In the genomic region with DNA sequence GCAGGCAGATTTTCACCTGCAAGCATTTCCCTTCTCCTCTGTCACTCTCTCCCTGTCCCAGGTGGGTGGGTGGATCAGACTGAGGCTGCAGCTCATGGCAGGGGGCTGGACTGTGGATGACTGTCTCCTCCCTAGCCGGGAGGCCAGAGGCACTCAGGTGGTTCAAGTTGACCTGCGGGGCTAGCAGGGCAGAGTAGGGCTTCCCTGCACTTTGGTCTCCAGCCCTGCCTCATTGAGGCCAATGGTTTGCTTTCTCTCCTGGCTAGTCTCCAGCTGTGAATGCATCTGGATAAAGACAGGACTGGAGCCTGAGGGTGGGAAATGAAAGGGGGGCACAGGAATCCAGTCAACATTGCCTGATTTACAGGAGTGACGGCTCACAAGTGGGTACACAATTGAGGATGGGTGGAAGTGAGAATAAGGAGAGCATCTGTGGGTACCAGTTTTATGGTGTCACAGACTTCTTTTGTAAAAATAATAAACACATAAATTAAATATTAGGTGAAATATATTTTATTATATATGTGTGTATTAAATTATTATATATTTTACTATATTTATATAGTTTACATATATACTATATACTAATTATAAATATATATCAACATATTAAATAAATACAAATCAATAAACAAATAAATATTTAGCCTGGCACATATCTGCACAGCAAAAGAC, we compare ENCODE assay signal across 1 cellular context.
TF ChIP-seq lines count a peak whose summit lies in the region.

No MANE protein-coding gene starts in this region.

TF ChIP-seq in HepG2, 621 proteins besides CTCF, POLR2A, EP300 and RAD21 (continued from another document and continues in another):
- TF ChIP-seq, protein P1, sequence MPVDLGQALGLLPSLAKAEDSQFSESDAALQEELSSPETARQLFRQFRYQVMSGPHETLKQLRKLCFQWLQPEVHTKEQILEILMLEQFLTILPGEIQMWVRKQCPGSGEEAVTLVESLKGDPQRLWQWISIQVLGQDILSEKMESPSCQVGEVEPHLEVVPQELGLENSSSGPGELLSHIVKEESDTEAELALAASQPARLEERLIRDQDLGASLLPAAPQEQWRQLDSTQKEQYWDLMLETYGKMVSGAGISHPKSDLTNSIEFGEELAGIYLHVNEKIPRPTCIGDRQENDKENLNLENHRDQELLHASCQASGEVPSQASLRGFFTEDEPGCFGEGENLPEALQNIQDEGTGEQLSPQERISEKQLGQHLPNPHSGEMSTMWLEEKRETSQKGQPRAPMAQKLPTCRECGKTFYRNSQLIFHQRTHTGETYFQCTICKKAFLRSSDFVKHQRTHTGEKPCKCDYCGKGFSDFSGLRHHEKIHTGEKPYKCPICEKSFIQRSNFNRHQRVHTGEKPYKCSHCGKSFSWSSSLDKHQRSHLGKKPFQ (CRISPR knock-in tag; IDR thresholded peaks at IDR 0.05; ENCODE audit: insufficient replicate concordance): no peak
- TF ChIP-seq NFE2L1 (CRISPR knock-in tag; IDR thresholded peaks at IDR 0.05; ENCODE audit: borderline replicate concordance): no peak
- TF ChIP-seq, protein P2, sequence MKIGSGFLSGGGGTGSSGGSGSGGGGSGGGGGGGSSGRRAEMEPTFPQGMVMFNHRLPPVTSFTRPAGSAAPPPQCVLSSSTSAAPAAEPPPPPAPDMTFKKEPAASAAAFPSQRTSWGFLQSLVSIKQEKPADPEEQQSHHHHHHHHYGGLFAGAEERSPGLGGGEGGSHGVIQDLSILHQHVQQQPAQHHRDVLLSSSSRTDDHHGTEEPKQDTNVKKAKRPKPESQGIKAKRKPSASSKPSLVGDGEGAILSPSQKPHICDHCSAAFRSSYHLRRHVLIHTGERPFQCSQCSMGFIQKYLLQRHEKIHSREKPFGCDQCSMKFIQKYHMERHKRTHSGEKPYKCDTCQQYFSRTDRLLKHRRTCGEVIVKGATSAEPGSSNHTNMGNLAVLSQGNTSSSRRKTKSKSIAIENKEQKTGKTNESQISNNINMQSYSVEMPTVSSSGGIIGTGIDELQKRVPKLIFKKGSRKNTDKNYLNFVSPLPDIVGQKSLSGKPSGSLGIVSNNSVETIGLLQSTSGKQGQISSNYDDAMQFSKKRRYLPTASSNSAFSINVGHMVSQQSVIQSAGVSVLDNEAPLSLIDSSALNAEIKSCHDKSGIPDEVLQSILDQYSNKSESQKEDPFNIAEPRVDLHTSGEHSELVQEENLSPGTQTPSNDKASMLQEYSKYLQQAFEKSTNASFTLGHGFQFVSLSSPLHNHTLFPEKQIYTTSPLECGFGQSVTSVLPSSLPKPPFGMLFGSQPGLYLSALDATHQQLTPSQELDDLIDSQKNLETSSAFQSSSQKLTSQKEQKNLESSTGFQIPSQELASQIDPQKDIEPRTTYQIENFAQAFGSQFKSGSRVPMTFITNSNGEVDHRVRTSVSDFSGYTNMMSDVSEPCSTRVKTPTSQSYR (CRISPR knock-in tag; IDR thresholded peaks at IDR 0.05; ENCODE audit: borderline replicate concordance): no peak
- peak; percentile 44; the same call in 1 of the 2 replicates for TF ChIP-seq SOX5 (CRISPR knock-in tag; IDR thresholded peaks at IDR 0.05; ENCODE audit: borderline replicate concordance)
- TF ChIP-seq, protein P3, sequence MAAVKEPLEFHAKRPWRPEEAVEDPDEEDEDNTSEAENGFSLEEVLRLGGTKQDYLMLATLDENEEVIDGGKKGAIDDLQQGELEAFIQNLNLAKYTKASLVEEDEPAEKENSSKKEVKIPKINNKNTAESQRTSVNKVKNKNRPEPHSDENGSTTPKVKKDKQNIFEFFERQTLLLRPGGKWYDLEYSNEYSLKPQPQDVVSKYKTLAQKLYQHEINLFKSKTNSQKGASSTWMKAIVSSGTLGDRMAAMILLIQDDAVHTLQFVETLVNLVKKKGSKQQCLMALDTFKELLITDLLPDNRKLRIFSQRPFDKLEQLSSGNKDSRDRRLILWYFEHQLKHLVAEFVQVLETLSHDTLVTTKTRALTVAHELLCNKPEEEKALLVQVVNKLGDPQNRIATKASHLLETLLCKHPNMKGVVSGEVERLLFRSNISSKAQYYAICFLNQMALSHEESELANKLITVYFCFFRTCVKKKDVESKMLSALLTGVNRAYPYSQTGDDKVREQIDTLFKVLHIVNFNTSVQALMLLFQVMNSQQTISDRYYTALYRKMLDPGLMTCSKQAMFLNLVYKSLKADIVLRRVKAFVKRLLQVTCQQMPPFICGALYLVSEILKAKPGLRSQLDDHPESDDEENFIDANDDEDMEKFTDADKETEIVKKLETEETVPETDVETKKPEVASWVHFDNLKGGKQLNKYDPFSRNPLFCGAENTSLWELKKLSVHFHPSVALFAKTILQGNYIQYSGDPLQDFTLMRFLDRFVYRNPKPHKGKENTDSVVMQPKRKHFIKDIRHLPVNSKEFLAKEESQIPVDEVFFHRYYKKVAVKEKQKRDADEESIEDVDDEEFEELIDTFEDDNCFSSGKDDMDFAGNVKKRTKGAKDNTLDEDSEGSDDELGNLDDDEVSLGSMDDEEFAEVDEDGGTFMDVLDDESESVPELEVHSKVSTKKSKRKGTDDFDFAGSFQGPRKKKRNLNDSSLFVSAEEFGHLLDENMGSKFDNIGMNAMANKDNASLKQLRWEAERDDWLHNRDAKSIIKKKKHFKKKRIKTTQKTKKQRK (IDR thresholded peaks at IDR 0.05; ENCODE audit: low read length): no peak
- no peak for TF ChIP-seq ZNF513 (CRISPR knock-in tag; conservative IDR thresholded peaks at IDR 0.05)
- TF ChIP-seq ZNF766 (CRISPR knock-in tag; IDR thresholded peaks at IDR 0.05; ENCODE audit: borderline replicate concordance): no peak
- TF ChIP-seq, protein P4, sequence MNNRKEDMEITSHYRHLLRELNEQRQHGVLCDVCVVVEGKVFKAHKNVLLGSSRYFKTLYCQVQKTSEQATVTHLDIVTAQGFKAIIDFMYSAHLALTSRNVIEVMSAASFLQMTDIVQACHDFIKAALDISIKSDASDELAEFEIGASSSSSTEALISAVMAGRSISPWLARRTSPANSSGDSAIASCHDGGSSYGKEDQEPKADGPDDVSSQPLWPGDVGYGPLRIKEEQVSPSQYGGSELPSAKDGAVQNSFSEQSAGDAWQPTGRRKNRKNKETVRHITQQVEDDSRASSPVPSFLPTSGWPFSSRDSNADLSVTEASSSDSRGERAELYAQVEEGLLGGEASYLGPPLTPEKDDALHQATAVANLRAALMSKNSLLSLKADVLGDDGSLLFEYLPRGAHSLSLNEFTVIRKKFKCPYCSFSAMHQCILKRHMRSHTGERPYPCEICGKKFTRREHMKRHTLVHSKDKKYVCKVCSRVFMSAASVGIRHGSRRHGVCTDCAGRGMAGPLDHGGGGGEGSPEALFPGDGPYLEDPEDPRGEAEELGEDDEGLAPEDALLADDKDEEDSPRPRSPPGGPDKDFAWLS (CRISPR knock-in tag; IDR thresholded peaks at IDR 0.05; ENCODE audit: borderline replicate concordance): no peak
- TF ChIP-seq SATB2 (CRISPR knock-in tag; IDR thresholded peaks at IDR 0.05): no peak
- TF ChIP-seq SP140L (CRISPR knock-in tag; IDR thresholded peaks at IDR 0.05; ENCODE audit: borderline replicate concordance): no peak
- TF ChIP-seq, protein P5, sequence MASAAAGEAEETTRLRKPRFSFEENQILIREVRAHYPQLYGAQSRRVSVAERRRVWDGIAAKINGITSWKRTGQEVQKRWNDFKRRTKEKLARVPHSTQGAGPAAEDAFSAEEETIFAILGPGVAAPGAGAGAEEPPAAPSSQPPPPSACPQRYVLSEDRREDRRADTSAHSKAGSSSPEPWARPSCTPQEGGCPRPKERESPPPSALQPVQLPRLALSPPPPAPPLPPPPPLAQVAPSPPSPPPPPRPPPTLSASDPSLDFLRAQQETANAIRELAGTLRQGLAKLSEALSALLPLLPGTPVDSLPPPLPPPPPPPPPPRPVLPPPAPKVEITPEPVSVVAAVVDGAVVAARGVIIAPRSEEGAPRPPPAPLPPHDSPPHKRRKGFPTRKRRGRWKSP (CRISPR knock-in tag; IDR thresholded peaks at IDR 0.05): no peak
- no peak for TF ChIP-seq ZNF549 (CRISPR knock-in tag; IDR thresholded peaks at IDR 0.05)
- no peak for TF ChIP-seq ZBED4 (CRISPR knock-in tag; IDR thresholded peaks at IDR 0.05; ENCODE audit: borderline replicate concordance)
- peak; percentile 84 for TF ChIP-seq HDAC2 (CRISPR knock-in tag; IDR thresholded peaks at IDR 0.05)
- no peak for TF ChIP-seq JARID2 (CRISPR knock-in tag; IDR thresholded peaks at IDR 0.05; ENCODE audit: insufficient replicate concordance)
- TF ChIP-seq POLR2G (IDR thresholded peaks at IDR 0.05; ENCODE audit: low read depth, low read length): no peak
- TF ChIP-seq ZNF225 (CRISPR knock-in tag; IDR thresholded peaks at IDR 0.05): no peak
- no peak for TF ChIP-seq ZNF33A (CRISPR knock-in tag; IDR thresholded peaks at IDR 0.05; ENCODE audit: borderline replicate concordance)
- no peak for TF ChIP-seq ETV6 (CRISPR knock-in tag; conservative IDR thresholded peaks at IDR 0.05)
- no peak for TF ChIP-seq FUBP1 (CRISPR knock-in tag; IDR thresholded peaks at IDR 0.05; ENCODE audit: borderline replicate concordance)
- TF ChIP-seq, protein P6, sequence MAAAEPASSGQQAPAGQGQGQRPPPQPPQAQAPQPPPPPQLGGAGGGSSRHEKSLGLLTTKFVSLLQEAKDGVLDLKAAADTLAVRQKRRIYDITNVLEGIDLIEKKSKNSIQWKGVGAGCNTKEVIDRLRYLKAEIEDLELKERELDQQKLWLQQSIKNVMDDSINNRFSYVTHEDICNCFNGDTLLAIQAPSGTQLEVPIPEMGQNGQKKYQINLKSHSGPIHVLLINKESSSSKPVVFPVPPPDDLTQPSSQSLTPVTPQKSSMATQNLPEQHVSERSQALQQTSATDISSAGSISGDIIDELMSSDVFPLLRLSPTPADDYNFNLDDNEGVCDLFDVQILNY (CRISPR knock-in tag; conservative IDR thresholded peaks at IDR 0.05): no peak
- no peak for TF ChIP-seq XBP1 (CRISPR knock-in tag; IDR thresholded peaks at IDR 0.05)
- peak; percentile 70; the same call in 1 of the 2 replicates for TF ChIP-seq ZNF331 (CRISPR knock-in tag; IDR thresholded peaks at IDR 0.05)
- no peak; the same call in 1 of the 2 replicates for TF ChIP-seq SOX13 (IDR thresholded peaks at IDR 0.05)
- TF ChIP-seq SOX13 (CRISPR knock-in tag; conservative IDR thresholded peaks at IDR 0.05 in 1 of 2, IDR thresholded peaks at IDR 0.05 in 1 of 2): peak in 1 of 2 experiments; percentile 72; a peak in 2 of 4 replicates
- TF ChIP-seq GABPA (IDR thresholded peaks at IDR 0.05; ENCODE audit: low read depth, low read length): no peak
- no peak for TF ChIP-seq GABPA (CRISPR knock-in tag; IDR thresholded peaks at IDR 0.05; ENCODE audit: low read depth)
- no peak for TF ChIP-seq NFKB2 (CRISPR knock-in tag; IDR thresholded peaks at IDR 0.05; ENCODE audit: borderline replicate concordance)
